Comparison of ENCODE assay signal across 1 cellular context in the genomic region with DNA sequence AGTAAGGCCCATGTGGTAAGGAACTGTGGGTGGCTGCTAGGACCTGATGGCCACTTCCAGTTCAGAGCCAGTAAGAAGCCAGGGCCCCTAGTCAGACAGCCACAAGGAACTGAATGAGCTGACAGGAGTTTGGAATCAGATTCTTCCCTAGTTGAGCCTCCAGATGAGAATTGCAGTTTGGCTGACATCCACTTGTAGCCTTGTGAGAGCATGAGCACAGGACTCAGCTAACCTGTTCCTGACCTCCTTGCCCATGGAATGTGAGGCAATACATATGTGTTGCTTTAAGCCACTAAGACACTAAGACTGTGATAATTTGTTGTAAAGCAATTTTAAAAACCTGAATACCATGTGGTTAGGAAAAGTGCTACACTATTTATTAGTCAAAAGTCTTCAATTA.
TF ChIP-seq lines count a peak whose summit lies in the region.

No MANE protein-coding gene starts in this region.

TF ChIP-seq in H1, 55 proteins besides CTCF, POLR2A, EP300 and RAD21:
- no peak for TF ChIP-seq TAF7 (optimal IDR thresholded peaks at IDR 0.05; ENCODE audit: borderline replicate concordance, low read depth, low read length)
- TF ChIP-seq RXRA (IDR thresholded peaks at IDR 0.05; ENCODE audit: insufficient read depth, low read depth, low read length): no peak
- TF ChIP-seq TCF12 (IDR thresholded peaks at IDR 0.05; ENCODE audit: low read depth, low read length): no peak
- TF ChIP-seq, protein P1, sequence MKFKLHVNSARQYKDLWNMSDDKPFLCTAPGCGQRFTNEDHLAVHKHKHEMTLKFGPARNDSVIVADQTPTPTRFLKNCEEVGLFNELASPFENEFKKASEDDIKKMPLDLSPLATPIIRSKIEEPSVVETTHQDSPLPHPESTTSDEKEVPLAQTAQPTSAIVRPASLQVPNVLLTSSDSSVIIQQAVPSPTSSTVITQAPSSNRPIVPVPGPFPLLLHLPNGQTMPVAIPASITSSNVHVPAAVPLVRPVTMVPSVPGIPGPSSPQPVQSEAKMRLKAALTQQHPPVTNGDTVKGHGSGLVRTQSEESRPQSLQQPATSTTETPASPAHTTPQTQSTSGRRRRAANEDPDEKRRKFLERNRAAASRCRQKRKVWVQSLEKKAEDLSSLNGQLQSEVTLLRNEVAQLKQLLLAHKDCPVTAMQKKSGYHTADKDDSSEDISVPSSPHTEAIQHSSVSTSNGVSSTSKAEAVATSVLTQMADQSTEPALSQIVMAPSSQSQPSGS (IDR thresholded peaks at IDR 0.05; ENCODE audit: low read length): no peak
- TF ChIP-seq, protein P2, sequence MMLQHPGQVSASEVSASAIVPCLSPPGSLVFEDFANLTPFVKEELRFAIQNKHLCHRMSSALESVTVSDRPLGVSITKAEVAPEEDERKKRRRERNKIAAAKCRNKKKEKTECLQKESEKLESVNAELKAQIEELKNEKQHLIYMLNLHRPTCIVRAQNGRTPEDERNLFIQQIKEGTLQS (IDR thresholded peaks at IDR 0.05; ENCODE audit: insufficient read depth, low read depth, low read length): no peak
- TF ChIP-seq HDAC2 (IDR thresholded peaks at IDR 0.05; ENCODE audit: borderline replicate concordance in 1 of 2, low read depth in 2 of 2, low read length in 2 of 2): no peak
